14 cellular contexts compared by ENCODE assay signal in genomic region chr14:19659850-19660558, GRCh38. TPM values are rescaled to one million over a fixed set of nuclear protein-coding genes. Genes with fewer than 3 reads are reported as not detected.
"Had no signal": no experiment of that assay in that cellular context is flagged by ENCODE, and none has a peak within 500 bp of the region (broad histone marks: within the 10 kb centered on the region; RNA-seq: fewer than 3 reads in every experiment).

No MANE protein-coding gene starts in this region.

RNA-seq across cellular contexts. Expression of gene OR11H2, which starts 53.7 kb away (rescaled TPM):
- total RNA-seq: stomach, subcutaneous adipose tissue, suprapubic skin, temporal lobe, thoracic aorta, thyroid gland, tibial nerve, transverse colon, upper lobe of right lung, ureter, urinary bladder, uterus, vagina had no signal
- polyA plus RNA-seq: stomach, thymus, urinary bladder had no signal
